Comparison of ENCODE assay signal across 17 cellular contexts in the genomic region with DNA sequence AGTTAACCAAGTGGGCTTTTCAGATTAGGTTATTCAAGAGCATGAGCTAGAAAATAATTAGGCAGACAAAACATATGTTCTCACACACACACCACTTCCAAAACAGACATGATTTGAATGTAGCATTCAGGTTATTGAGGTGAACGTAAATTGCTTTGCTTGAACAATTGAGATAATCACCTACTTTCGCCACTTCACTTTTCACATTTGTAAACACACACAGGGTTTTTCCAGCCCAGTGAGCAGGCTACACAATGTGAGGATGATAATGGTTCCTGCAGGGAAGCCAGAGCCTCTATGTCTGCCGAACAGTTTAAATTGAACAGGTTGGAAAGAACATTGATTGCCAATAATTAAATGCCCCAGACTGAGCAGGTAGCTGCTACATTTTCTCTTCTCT.
DNase-seq lines count a peak whose midpoint lies in the region; TF ChIP-seq lines count a peak whose summit lies in the region.
"Had no signal": no experiment of that assay in that cellular context is flagged by ENCODE, and none has a peak within 500 bp of the region (broad histone marks: within the 10 kb centered on the region; RNA-seq: fewer than 3 reads in every experiment).

No MANE protein-coding gene starts in this region.

- peaks cover 12% of the 10 kb centered on the region for H3K9me3 Mint-ChIP-seq in nephron progenitor cell
- H3K9me3 Mint-ChIP-seq in immature natural killer cell, result peaks cover 15 to 41% (median 27%) of the 10 kb centered on the region in 6 donors
- H3K9me3 Mint-ChIP-seq: nephron had no signal

- CTCF ChIA-PET in SK-N-SH (lab: Yijun Ruan, JAX), result interaction anchor here (0.8 kb wide), 1 partner anchor 37 kb away, joined by 3 read pairs; no protein-coding TSS in a partner anchor

- H3K9me3 ChIP-seq in SK-N-SH, result no peaks in the 10 kb centered on the region
- H3K9me3 ChIP-seq: body of pancreas had no signal

- 31% methylated on average over 3 of the region's 3 CpGs for WGBS in SK-N-SH (ENCODE audit: low lambda C conversion rate)

- H3K27ac ChIP-seq in SK-N-SH (ENCODE audit: low read depth in 2 of 2, low read length in 1 of 2), result no peak overlapping the region
- H3K27ac ChIP-seq: body of pancreas had no signal

- no peaks in the 10 kb centered on the region for H3K9me2 ChIP-seq in SK-N-SH

- no peak overlapping the region for H2AFZ ChIP-seq in SK-N-SH (ENCODE audit: low read depth)

- H3K4me1 Mint-ChIP-seq in nephron progenitor cell, result peaks cover 5% of the 10 kb centered on the region
- H3K4me1 Mint-ChIP-seq in immature natural killer cell, result no peaks in the 10 kb centered on the region
- H3K4me1 Mint-ChIP-seq: CD14-positive monocyte, nephron had no signal

- H3K36me3 ChIP-seq in SK-N-SH (replicated peaks in 1 of 2; ENCODE audit: control insufficient read depth in 1 of 2, insufficient read depth in 2 of 2, low read length in 1 of 2), result no peaks in the 10 kb centered on the region

- H3K4me3 ChIP-seq in SK-N-SH (ENCODE audit: low read depth in 2 of 2, low read length in 1 of 2), result no peak overlapping the region
- H3K4me3 ChIP-seq: body of pancreas had no signal

- TF ChIP-seq CTCF in nephron progenitor cell (IDR thresholded peaks at IDR 0.05) (no peak), SK-N-SH (IDR thresholded peaks at IDR 0.05) (no peak)

- H3K27ac Mint-ChIP-seq in nephron progenitor cell (peak overlapping the region; percentile 36), immature natural killer cell (no peak overlapping the region)
- H3K27ac Mint-ChIP-seq: CD14-positive monocyte, nephron had no signal

- H4K20me1 ChIP-seq in SK-N-SH (ENCODE audit: insufficient read depth), result no peaks in the 10 kb centered on the region

- H3K4me2 ChIP-seq in SK-N-SH, result no peak overlapping the region

- H3K4me3 Mint-ChIP-seq in nephron progenitor cell, result no peak overlapping the region
- no peak overlapping the region for H3K4me3 Mint-ChIP-seq in immature natural killer cell
- H3K4me3 Mint-ChIP-seq: CD14-positive monocyte, nephron had no signal

- no peaks in the 10 kb centered on the region for H3K4me1 ChIP-seq in SK-N-SH (ENCODE audit: control insufficient read depth in 1 of 2, insufficient read depth in 2 of 2, low read depth in 1 of 2, low read length in 1 of 2)
- H3K4me1 ChIP-seq: body of pancreas had no signal

- DNase-seq in DMS53 treated with DMSO at 0.1 percent for 48 hours (lab: John Stamatoyannopoulos, UW; ENCODE audit: unreplicated experiment), result peak; percentile 30
- DNase-seq in NCI-H1417 treated with DMSO at 0.1 percent for 48 hours (lab: John Stamatoyannopoulos, UW), result peak; percentile 98
- DNase-seq in NCI-H2227 treated with DMSO at 0.1 percent for 48 hours (lab: John Stamatoyannopoulos, UW), result peak; percentile 88
- no peak for DNase-seq in nephron progenitor cell
- no peak for DNase-seq in immature natural killer cell
- no peak for DNase-seq in inferior parietal cortex (ENCODE audit: extremely low spot score)
- no peak for DNase-seq in SK-N-SH
- DNase-seq: activated CD4-positive, alpha-beta T cell treated with anti-CD3 and anti-CD28 coated beads, Interleukin-2, amount 50 U/mL, for 4 hours; activated effector memory CD4-positive, alpha-beta T cell treated with Interleukin-2 at 50 U/mL for 16 hours; body of pancreas; effector CD4-positive, alpha-beta T cell; erythroblast; foreskin fibroblast; MM.1S; NCI-H524 treated with DMSO at 0.1 percent for 48 hours had no signal

- H3K27me3 ChIP-seq in SK-N-SH (ENCODE audit: insufficient read depth), result no peaks in the 10 kb centered on the region
- H3K27me3 ChIP-seq: body of pancreas had no signal

- no peak overlapping the region for H3K9ac ChIP-seq in SK-N-SH

- POLR2A ChIA-PET in SK-N-SH (lab: Yijun Ruan, JAX), result no interaction called here

- TF ChIP-seq EP300 in SK-N-SH (IDR thresholded peaks at IDR 0.05; ENCODE audit: borderline replicate concordance in 1 of 2, low read depth in 1 of 2, low read length in 1 of 2), result no peak

- H3K79me2 ChIP-seq in SK-N-SH (ENCODE audit: insufficient read depth), result no peaks in the 10 kb centered on the region

- no peak for TF ChIP-seq RAD21 in SK-N-SH (IDR thresholded peaks at IDR 0.05; ENCODE audit: low read length)

- H3K36me3 Mint-ChIP-seq in nephron progenitor cell (ENCODE audit: low read depth) (no peaks in the 10 kb centered on the region), immature natural killer cell (peaks cover 0 to 3% (median 0%) of the 10 kb centered on the region in 3 donors)
- H3K36me3 Mint-ChIP-seq: CD14-positive monocyte had no signal

- H3K27me3 Mint-ChIP-seq in nephron progenitor cell (ENCODE audit: low read depth, poor library complexity) (peaks cover 6% of the 10 kb centered on the region), immature natural killer cell (ENCODE audit: low read depth in 3 of 3) (peaks cover 0 to 3% (median 0%) of the 10 kb centered on the region in 3 donors)

- no peaks in the 10 kb centered on the region for H3F3A ChIP-seq in SK-N-SH (replicated peaks; ENCODE audit: insufficient read depth)

TF ChIP-seq in SK-N-SH, 30 proteins besides CTCF, POLR2A, EP300 and RAD21 (continues in another document):
- no peak for TF ChIP-seq NRF1 (IDR thresholded peaks at IDR 0.05; ENCODE audit: low read depth, low read length)
- TF ChIP-seq RFX5 (IDR thresholded peaks at IDR 0.05; ENCODE audit: low read length), result no peak
- TF ChIP-seq, protein P1, sequence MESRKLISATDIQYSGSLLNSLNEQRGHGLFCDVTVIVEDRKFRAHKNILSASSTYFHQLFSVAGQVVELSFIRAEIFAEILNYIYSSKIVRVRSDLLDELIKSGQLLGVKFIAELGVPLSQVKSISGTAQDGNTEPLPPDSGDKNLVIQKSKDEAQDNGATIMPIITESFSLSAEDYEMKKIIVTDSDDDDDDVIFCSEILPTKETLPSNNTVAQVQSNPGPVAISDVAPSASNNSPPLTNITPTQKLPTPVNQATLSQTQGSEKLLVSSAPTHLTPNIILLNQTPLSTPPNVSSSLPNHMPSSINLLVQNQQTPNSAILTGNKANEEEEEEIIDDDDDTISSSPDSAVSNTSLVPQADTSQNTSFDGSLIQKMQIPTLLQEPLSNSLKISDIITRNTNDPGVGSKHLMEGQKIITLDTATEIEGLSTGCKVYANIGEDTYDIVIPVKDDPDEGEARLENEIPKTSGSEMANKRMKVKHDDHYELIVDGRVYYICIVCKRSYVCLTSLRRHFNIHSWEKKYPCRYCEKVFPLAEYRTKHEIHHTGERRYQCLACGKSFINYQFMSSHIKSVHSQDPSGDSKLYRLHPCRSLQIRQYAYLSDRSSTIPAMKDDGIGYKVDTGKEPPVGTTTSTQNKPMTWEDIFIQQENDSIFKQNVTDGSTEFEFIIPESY (IDR thresholded peaks at IDR 0.05; ENCODE audit: borderline replicate concordance, low read depth), result no peak
- TF ChIP-seq GATA2 (CRISPR knock-in tag; IDR thresholded peaks at IDR 0.05), result no peak
- TF ChIP-seq, protein P2, sequence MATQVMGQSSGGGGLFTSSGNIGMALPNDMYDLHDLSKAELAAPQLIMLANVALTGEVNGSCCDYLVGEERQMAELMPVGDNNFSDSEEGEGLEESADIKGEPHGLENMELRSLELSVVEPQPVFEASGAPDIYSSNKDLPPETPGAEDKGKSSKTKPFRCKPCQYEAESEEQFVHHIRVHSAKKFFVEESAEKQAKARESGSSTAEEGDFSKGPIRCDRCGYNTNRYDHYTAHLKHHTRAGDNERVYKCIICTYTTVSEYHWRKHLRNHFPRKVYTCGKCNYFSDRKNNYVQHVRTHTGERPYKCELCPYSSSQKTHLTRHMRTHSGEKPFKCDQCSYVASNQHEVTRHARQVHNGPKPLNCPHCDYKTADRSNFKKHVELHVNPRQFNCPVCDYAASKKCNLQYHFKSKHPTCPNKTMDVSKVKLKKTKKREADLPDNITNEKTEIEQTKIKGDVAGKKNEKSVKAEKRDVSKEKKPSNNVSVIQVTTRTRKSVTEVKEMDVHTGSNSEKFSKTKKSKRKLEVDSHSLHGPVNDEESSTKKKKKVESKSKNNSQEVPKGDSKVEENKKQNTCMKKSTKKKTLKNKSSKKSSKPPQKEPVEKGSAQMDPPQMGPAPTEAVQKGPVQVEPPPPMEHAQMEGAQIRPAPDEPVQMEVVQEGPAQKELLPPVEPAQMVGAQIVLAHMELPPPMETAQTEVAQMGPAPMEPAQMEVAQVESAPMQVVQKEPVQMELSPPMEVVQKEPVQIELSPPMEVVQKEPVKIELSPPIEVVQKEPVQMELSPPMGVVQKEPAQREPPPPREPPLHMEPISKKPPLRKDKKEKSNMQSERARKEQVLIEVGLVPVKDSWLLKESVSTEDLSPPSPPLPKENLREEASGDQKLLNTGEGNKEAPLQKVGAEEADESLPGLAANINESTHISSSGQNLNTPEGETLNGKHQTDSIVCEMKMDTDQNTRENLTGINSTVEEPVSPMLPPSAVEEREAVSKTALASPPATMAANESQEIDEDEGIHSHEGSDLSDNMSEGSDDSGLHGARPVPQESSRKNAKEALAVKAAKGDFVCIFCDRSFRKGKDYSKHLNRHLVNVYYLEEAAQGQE (IDR thresholded peaks at IDR 0.05; ENCODE audit: low read depth, low read length), result no peak
- TF ChIP-seq EZH2phosphoT487 (IDR thresholded peaks at IDR 0.05; ENCODE audit: borderline replicate concordance, low read depth), result no peak
- TF ChIP-seq, protein P3, sequence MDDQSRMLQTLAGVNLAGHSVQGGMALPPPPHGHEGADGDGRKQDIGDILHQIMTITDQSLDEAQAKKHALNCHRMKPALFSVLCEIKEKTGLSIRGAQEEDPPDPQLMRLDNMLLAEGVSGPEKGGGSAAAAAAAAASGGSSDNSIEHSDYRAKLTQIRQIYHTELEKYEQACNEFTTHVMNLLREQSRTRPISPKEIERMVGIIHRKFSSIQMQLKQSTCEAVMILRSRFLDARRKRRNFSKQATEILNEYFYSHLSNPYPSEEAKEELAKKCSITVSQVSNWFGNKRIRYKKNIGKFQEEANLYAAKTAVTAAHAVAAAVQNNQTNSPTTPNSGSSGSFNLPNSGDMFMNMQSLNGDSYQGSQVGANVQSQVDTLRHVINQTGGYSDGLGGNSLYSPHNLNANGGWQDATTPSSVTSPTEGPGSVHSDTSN (IDR thresholded peaks at IDR 0.05), result no peak
- TF ChIP-seq, protein P4, sequence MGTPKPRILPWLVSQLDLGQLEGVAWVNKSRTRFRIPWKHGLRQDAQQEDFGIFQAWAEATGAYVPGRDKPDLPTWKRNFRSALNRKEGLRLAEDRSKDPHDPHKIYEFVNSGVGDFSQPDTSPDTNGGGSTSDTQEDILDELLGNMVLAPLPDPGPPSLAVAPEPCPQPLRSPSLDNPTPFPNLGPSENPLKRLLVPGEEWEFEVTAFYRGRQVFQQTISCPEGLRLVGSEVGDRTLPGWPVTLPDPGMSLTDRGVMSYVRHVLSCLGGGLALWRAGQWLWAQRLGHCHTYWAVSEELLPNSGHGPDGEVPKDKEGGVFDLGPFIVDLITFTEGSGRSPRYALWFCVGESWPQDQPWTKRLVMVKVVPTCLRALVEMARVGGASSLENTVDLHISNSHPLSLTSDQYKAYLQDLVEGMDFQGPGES (IDR thresholded peaks at IDR 0.05; ENCODE audit: low read depth, low read length), result no peak
- no peak for TF ChIP-seq MEF2A (IDR thresholded peaks at IDR 0.05; ENCODE audit: borderline replicate concordance, low read depth)
- TF ChIP-seq TEAD4 (IDR thresholded peaks at IDR 0.05; ENCODE audit: borderline replicate concordance, insufficient read depth), result no peak
- TF ChIP-seq SMC3 (IDR thresholded peaks at IDR 0.05; ENCODE audit: low read depth, low read length), result no peak
- no peak for TF ChIP-seq JUND (IDR thresholded peaks at IDR 0.05)

Comparison
In these comparisons a context has a peak if more than half of its experiments do, and no peak if none do; other contexts are left out.
1. DNase-seq: peak in DMS53 treated with DMSO at 0.1 percent for 48 hours (single experiment), NCI-H1417 treated with DMSO at 0.1 percent for 48 hours (single experiment) and NCI-H2227 treated with DMSO at 0.1 percent for 48 hours (single experiment); none in nephron progenitor cell (single experiment), immature natural killer cell (0 of 3), inferior parietal cortex (single experiment) and SK-N-SH (single experiment).